ENCODE assay signal across 38 cellular contexts in genomic region chr4:88854481-88854880, GRCh38.
"Had no signal": no experiment of that assay in that cellular context is flagged by ENCODE, and none has a peak within 500 bp of the region (broad histone marks: within the 10 kb centered on the region; RNA-seq: fewer than 3 reads in every experiment).

No MANE protein-coding gene starts in this region.

- H3K4me3 Mint-ChIP-seq: activated CD4-positive, alpha-beta T cell treated with anti-CD3 and anti-CD28 coated beads, Interleukin-2, amount 10 ng/mL, durations not matched to agents 24 days and 14 days; activated CD8-positive, alpha-beta T cell treated with anti-CD3 and anti-CD28 coated beads for 36 hours; activated naive CD8-positive, alpha-beta T cell treated with anti-CD3 and anti-CD28 coated beads for 36 hours; activated T-cell treated with anti-CD3 and anti-CD28 coated beads, Interleukin-2, amount 50 U/mL, for 72 hours; activated T-helper 17 cell treated with anti-CD3 and anti-CD28 coated beads, Interleukin-2, amount 50 U/mL, for 72 hours; central memory CD8-positive, alpha-beta T cell had no signal

- ATAC-seq: activated CD8-positive, alpha-beta T cell treated with anti-CD3 and anti-CD28 coated beads for 36 hours; activated T-cell treated with anti-CD3 and anti-CD28 coated beads, Interleukin-2, amount 50 U/mL, for 72 hours; activated T-helper 17 cell treated with anti-CD3 and anti-CD28 coated beads, Interleukin-2, amount 50 U/mL, for 72 hours had no signal

- H3K4me2 ChIP-seq: PC-9 had no signal

- H3K9me3 Mint-ChIP-seq: activated CD4-positive, alpha-beta T cell treated with anti-CD3 and anti-CD28 coated beads, Interleukin-2, amount 10 ng/mL, durations not matched to agents 24 days and 14 days; activated CD8-positive, alpha-beta T cell treated with anti-CD3 and anti-CD28 coated beads for 36 hours; activated naive CD8-positive, alpha-beta T cell treated with anti-CD3 and anti-CD28 coated beads for 36 hours; activated T-cell treated with anti-CD3 and anti-CD28 coated beads, Interleukin-2, amount 50 U/mL, for 72 hours; activated T-helper 17 cell treated with anti-CD3 and anti-CD28 coated beads, Interleukin-2, amount 50 U/mL, for 72 hours; central memory CD8-positive, alpha-beta T cell had no signal

- H3K27me3 Mint-ChIP-seq: activated CD8-positive, alpha-beta T cell treated with anti-CD3 and anti-CD28 coated beads for 36 hours; activated T-helper 17 cell treated with anti-CD3 and anti-CD28 coated beads, Interleukin-2, amount 50 U/mL, for 72 hours had no signal

- H3K27me3 ChIP-seq: brain microvascular endothelial cell, cardiac muscle cell had no signal

- H3K27ac ChIP-seq: brain microvascular endothelial cell, cardiac muscle cell, PC-9, RWPE1, WERI-Rb-1 had no signal

- H3K36me3 ChIP-seq: brain microvascular endothelial cell, cardiac muscle cell, WERI-Rb-1 had no signal

- H3K4me1 Mint-ChIP-seq: activated CD4-positive, alpha-beta T cell treated with anti-CD3 and anti-CD28 coated beads, Interleukin-2, amount 10 ng/mL, durations not matched to agents 24 days and 14 days; activated naive CD8-positive, alpha-beta T cell treated with anti-CD3 and anti-CD28 coated beads for 36 hours; activated T-helper 17 cell treated with anti-CD3 and anti-CD28 coated beads, Interleukin-2, amount 50 U/mL, for 72 hours; central memory CD8-positive, alpha-beta T cell had no signal

- FAIRE-seq: RCC 7860 had no signal

- H3K36me3 Mint-ChIP-seq: activated naive CD8-positive, alpha-beta T cell treated with anti-CD3 and anti-CD28 coated beads for 36 hours had no signal

- DNase-seq: activated CD4-positive, alpha-beta T cell treated with anti-CD3 and anti-CD28 coated beads for 1 hour; activated CD4-positive, alpha-beta T cell treated with anti-CD3 and anti-CD28 coated beads, Interleukin-2, amount 10 ng/mL, durations not matched to agents 24 days and 14 days; activated CD4-positive, alpha-beta T cell treated with anti-CD3 and anti-CD28 coated beads, Interleukin-2, amount 50 U/mL, for 4 hours; activated CD4-positive, CD25-positive, alpha-beta regulatory T cell; activated CD8-positive, alpha-beta T cell treated with anti-CD3 and anti-CD28 coated beads for 36 hours; activated effector memory CD4-positive, alpha-beta T cell treated with anti-CD3 and anti-CD28 coated beads, Interleukin-2, amount 50 U/mL, for 16 hours; activated naive CD4-positive, alpha-beta T cell; activated naive CD4-positive, alpha-beta T cell treated with anti-CD3 and anti-CD28 coated beads, Interleukin-2, amount 50 U/mL, for 16 hours; activated naive CD8-positive, alpha-beta T cell treated with anti-CD3 and anti-CD28 coated beads for 36 hours; activated T-cell treated with anti-CD3 and anti-CD28 coated beads, Interleukin-2, amount 50 U/mL, for 1 hour; activated T-cell treated with anti-CD3 and anti-CD28 coated beads, Interleukin-2, amount 50 U/mL, for 72 hours; amniotic stem cell; aorta; brain microvascular endothelial cell; Kasumi-1; KG1; MM.1S; MV-4-11; NCI-H1092 treated with DMSO at 0.1 percent for 48 hours; NCI-H1417; NCI-H146; NCI-H187; NCI-H2029 treated with DMSO at 0.1 percent for 48 hours; NCI-H2107; NCI-H2171; NCI-H510A; NCI-H526; NCI-H748 treated with DMSO at 0.1 percent for 48 hours; NK-92 treated with Interleukin-12 subunit alpha and Interleukin-12 subunit beta, amount 100 ng/mL, for 24 hours; PC-9; Right ventricle myocardium superior; SW 1271; WERI-Rb-1 had no signal

- H3K27ac Mint-ChIP-seq: activated CD4-positive, alpha-beta T cell treated with anti-CD3 and anti-CD28 coated beads, Interleukin-2, amount 10 ng/mL, durations not matched to agents 24 days and 14 days; activated CD8-positive, alpha-beta T cell treated with anti-CD3 and anti-CD28 coated beads for 36 hours; activated naive CD8-positive, alpha-beta T cell treated with anti-CD3 and anti-CD28 coated beads for 36 hours; activated T-cell treated with anti-CD3 and anti-CD28 coated beads, Interleukin-2, amount 50 U/mL, for 72 hours; activated T-helper 17 cell treated with anti-CD3 and anti-CD28 coated beads, Interleukin-2, amount 50 U/mL, for 72 hours had no signal

- H2AFZ ChIP-seq: PC-9 had no signal

- H3K4me3 ChIP-seq: cardiac muscle cell, PC-9 had no signal
